8 cellular contexts compared by ENCODE assay signal in genomic region chr13:24540236-24541126, GRCh38. TPM values are rescaled to one million over a fixed set of nuclear protein-coding genes. Genes with fewer than 3 reads are reported as not detected.
DNase-seq lines count a peak whose midpoint lies in the region; ATAC-seq and TF ChIP-seq lines count a peak whose summit lies in the region.

No MANE protein-coding gene starts in this region.

- BruUV-seq in OCI-LY7 (replicated peaks; lab: Mats Ljungman, UMichigan), result no TSS peak

- DNase-seq in NCI-H82 (lab: John Stamatoyannopoulos, UW) (peak; percentile 46), NCI-H82 treated with DMSO at 0.1 percent for 48 hours (lab: John Stamatoyannopoulos, UW; ENCODE audit: unreplicated experiment) (no peak), OCI-LY7 (ENCODE audit: low spot score) (no peak), heart left ventricle (no peak), NCI-H748 treated with DMSO at 0.1 percent for 48 hours (lab: John Stamatoyannopoulos, UW) (no peak)
- DNase-seq in stimulated activated CD8-positive, alpha-beta memory T cell treated with anti-CD3 and anti-CD28 coated beads, Interleukin-4, amount 100 ng/mL, for 48 hours, result peak; percentile 40
- DNase-seq in stimulated activated CD4-positive, alpha-beta T cell treated with anti-CD3 and anti-CD28 coated beads, Interleukin-12 subunit alpha, Interleukin-12 subunit beta, amount 100 ng/mL, for 4 hours, result no peak

- WGBS in heart left ventricle, 4 donors, result 62 to 82% (median 79%) methylated on average over 12 to 32 of the region's 32 CpGs
- WGBS in gastroesophageal sphincter (ENCODE audit: low coverage in 1 of 2), 2 donors, result no CpG with 5 or more reads among the region's 32 CpGs

- H3K27me3 ChIP-seq in heart left ventricle (peaks cover 0 to 33% (median 18%) of the 10 kb centered on the region in 9 donors), gastroesophageal sphincter (peaks cover 41% of the 10 kb centered on the region)

- no peaks in the 10 kb centered on the region for H3K4me1 ChIP-seq in OCI-LY7 (ENCODE audit: insufficient read depth, low read length, poor library complexity, severe bottlenecking)
- peaks cover 0 to 11% (median 1%) of the 10 kb centered on the region in 12 donors for H3K4me1 ChIP-seq in heart left ventricle
- H3K4me1 ChIP-seq in gastroesophageal sphincter, result peaks cover 0 to 11% (median 0%) of the 10 kb centered on the region in 3 donors

- no peaks in the 10 kb centered on the region for H3K9me3 ChIP-seq in OCI-LY7 (ENCODE audit: low read length)
- H3K9me3 ChIP-seq in heart left ventricle, result no peaks in the 10 kb centered on the region
- H3K9me3 ChIP-seq in gastroesophageal sphincter, result no peaks in the 10 kb centered on the region

- no peak for TF ChIP-seq EP300 in gastroesophageal sphincter (IDR thresholded peaks at IDR 0.05)

- TF ChIP-seq CTCF in OCI-LY7 (conservative IDR thresholded peaks at IDR 0.05; ENCODE audit: low read length) (0 out of 2 replicates have a peak, but pooled peaks have one; percentile 31), heart left ventricle (IDR thresholded peaks at IDR 0.05) (peak in 3 of 12 donors; percentile 10 to 18 (median 15)), gastroesophageal sphincter (IDR thresholded peaks at IDR 0.05) (no peak)

- H2AFZ ChIP-seq in OCI-LY7 (ENCODE audit: low read length), result no peak overlapping the region

- POLR2A ChIA-PET in OCI-LY7 (lab: Charles Lee), result no interaction called here

- H3K4me2 ChIP-seq in OCI-LY7 (ENCODE audit: low read length), result no peak overlapping the region

- H3K27ac ChIP-seq in OCI-LY7 (ENCODE audit: low read depth, low read length, poor library complexity, severe bottlenecking), result no peak overlapping the region
- no peak overlapping the region for H3K27ac ChIP-seq in heart left ventricle
- no peak overlapping the region for H3K27ac ChIP-seq in gastroesophageal sphincter

- intact Hi-C loops in OCI-LY7 (cut with micrococcal nuclease; ENCODE audit: unreplicated experiment) (no loop called here), heart left ventricle (cut with DNase I) (no loop called here)

- CTCF ChIA-PET in OCI-LY7 (lab: Charles Lee; ENCODE audit: unreplicated experiment), result no interaction called here

- no peaks in the 10 kb centered on the region for H4K20me1 ChIP-seq in OCI-LY7 (ENCODE audit: insufficient read depth, low read length)

- ATAC-seq in heart left ventricle (peak in 3 of 4 donors; percentile 26 to 55 (median 52)), gastroesophageal sphincter (no peak)

- no peaks in the 10 kb centered on the region for H3K36me3 ChIP-seq in OCI-LY7 (ENCODE audit: insufficient read depth, low read length)
- no peaks in the 10 kb centered on the region for H3K36me3 ChIP-seq in heart left ventricle
- H3K36me3 ChIP-seq in gastroesophageal sphincter, result no peaks in the 10 kb centered on the region

- H3K79me2 ChIP-seq in OCI-LY7 (ENCODE audit: insufficient read depth, low read depth, low read length), result no peaks in the 10 kb centered on the region

- TF ChIP-seq POLR2A in heart left ventricle (IDR thresholded peaks at IDR 0.05), result no peak
- no peak for TF ChIP-seq POLR2A in gastroesophageal sphincter (IDR thresholded peaks at IDR 0.05)

- no peaks in the 10 kb centered on the region for H3K9me2 ChIP-seq in OCI-LY7 (ENCODE audit: insufficient read depth, low read length)

- H3K4me3 ChIP-seq in OCI-LY7 (ENCODE audit: low read depth, low read length, poor library complexity, severe bottlenecking) (no peak overlapping the region), heart left ventricle (peak overlapping the region in 1 of 12 donors; percentile 58), gastroesophageal sphincter (no peak overlapping the region)

RNA-seq across cellular contexts. Expression of gene PARP4, which starts 27.9 kb away (rescaled TPM):
- total RNA-seq in OCI-LY7 (2014; rRNA removed; shearing (Covaris generic)), result 34.2 and 34.4 TPM in 2 replicates
- 48.5 and 50.8 TPM in 2 replicates for total RNA-seq in OCI-LY7 (2022)
- total RNA-seq in heart left ventricle, result 10 to 100 TPM; 12.4 to 41.6 (median 23.8) TPM
- polyA plus RNA-seq in heart left ventricle, result 10 to 100 TPM in 1 of 2 donors, 1 to 10 TPM in 1; 6.9 to 17.9 TPM
- total RNA-seq in gastroesophageal sphincter, result 10 to 100 TPM; 35.0 to 46.9 (median 42.0) TPM

Comparison
In these comparisons a context has a peak if more than half of its experiments do, and no peak if none do; other contexts are left out.
1. DNase-seq: peak in NCI-H82 (single experiment) and stimulated activated CD8-positive, alpha-beta memory T cell treated with anti-CD3 and anti-CD28 coated beads, Interleukin-4, amount 100 ng/mL, for 48 hours (single experiment); none in NCI-H82 treated with DMSO at 0.1 percent for 48 hours (single experiment), OCI-LY7 (single experiment), heart left ventricle (0 of 5), NCI-H748 treated with DMSO at 0.1 percent for 48 hours (single experiment) and stimulated activated CD4-positive, alpha-beta T cell treated with anti-CD3 and anti-CD28 coated beads, Interleukin-12 subunit alpha, Interleukin-12 subunit beta, amount 100 ng/mL, for 4 hours (single experiment).